In the genomic region with DNA sequence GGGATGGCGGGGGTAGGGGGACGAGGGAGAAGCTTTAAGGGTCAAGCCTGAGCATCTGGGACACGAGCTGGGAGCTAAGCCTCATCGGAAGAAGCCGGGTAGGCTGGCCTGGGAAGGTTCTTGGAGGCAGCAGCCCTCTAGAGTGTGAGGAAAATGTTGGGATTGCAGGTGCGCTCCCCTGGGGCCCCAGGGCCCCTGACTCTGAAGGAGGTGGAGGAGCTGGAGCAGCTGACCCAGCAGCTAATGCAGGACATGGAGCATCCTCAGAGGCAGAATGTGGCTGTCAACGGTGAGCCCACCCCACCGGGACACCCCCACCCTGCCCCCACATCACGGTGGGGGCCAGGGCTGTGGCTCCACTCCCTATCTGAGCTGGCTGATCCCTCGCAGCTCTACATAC, we compare ENCODE assay signal across 1 cellular context.
TF ChIP-seq lines count a peak whose summit lies in the region.

No MANE protein-coding gene starts in this region.

TF ChIP-seq in WTC11, 78 proteins besides CTCF, POLR2A, EP300 and RAD21:
- no peak for TF ChIP-seq NFATC4 (CRISPR knock-in tag; IDR thresholded peaks at IDR 0.05)
- 0 out of 2 replicates have a peak, but pooled peaks have one; percentile 6 for TF ChIP-seq NR2C2 (CRISPR knock-in tag; IDR thresholded peaks at IDR 0.05)
